ENCODE assay signal across 9 cellular contexts in the genomic region with DNA sequence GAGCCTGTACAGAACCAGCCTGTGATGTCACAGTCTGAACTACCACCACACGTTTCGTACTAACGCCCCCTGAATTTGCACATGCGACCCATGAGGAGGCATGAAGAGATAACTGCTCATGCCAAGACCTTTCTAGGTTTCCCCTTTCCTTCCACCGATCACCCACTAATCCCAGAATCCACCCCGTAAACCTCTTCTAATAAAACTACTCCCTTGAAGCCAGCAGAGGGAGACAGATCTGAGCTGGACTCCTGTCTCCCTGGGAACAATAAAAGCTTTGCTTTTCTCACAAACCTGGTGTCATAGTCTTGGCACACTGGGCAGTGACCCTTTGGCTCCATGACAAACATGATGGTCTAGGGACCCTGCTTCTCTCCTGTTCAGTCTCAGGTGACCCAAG.
DNase-seq lines count a peak whose midpoint lies in the region; ATAC-seq and TF ChIP-seq lines count a peak whose summit lies in the region.
"Had no signal": no experiment of that assay in that cellular context is flagged by ENCODE, and none has a peak within 500 bp of the region (broad histone marks: within the 10 kb centered on the region; RNA-seq: fewer than 3 reads in every experiment).

No MANE protein-coding gene starts in this region.

- peak overlapping the region in 2 of 3 donors; percentile 42 to 65 for H3K27ac Mint-ChIP-seq in CD4-positive, CD25-positive, alpha-beta regulatory T cell
- H3K27ac Mint-ChIP-seq in GM23338 (peak overlapping the region; percentile 46), glutamatergic neuron (ENCODE audit: unreplicated experiment) (peak overlapping the region; percentile 50)

- peaks cover 10 to 23% (median 17%) of the 10 kb centered on the region in 4 donors for H3K4me1 Mint-ChIP-seq in CD4-positive, CD25-positive, alpha-beta regulatory T cell
- H3K4me1 Mint-ChIP-seq in GM23338: peaks cover 16% of the 10 kb centered on the region
- H3K4me1 Mint-ChIP-seq in glutamatergic neuron (ENCODE audit: low read depth, unreplicated experiment): peaks cover 9% of the 10 kb centered on the region

- H3K4me3 ChIP-seq in CD4-positive, CD25-positive, alpha-beta regulatory T cell (ENCODE audit: low read depth, low read length): no peak overlapping the region
- no peak overlapping the region for H3K4me3 ChIP-seq in GM23338

- peaks cover 22% of the 10 kb centered on the region for H3K27me3 ChIP-seq in CD4-positive, CD25-positive, alpha-beta regulatory T cell (ENCODE audit: control insufficient read depth, insufficient read depth, low read length)
- H3K27me3 ChIP-seq in GM23338 (ENCODE audit: insufficient read depth): no peaks in the 10 kb centered on the region

- H2AFZ ChIP-seq in GM23338: no peak overlapping the region

- H3K27me3 Mint-ChIP-seq in CD4-positive, CD25-positive, alpha-beta regulatory T cell: peaks cover 49% of the 10 kb centered on the region
- H3K27me3 Mint-ChIP-seq in GM23338 (ENCODE audit: insufficient read depth, low read depth, poor library complexity) (peaks cover 14% of the 10 kb centered on the region), glutamatergic neuron (ENCODE audit: unreplicated experiment) (peaks cover 5% of the 10 kb centered on the region)

- no peak overlapping the region for H3K4me2 ChIP-seq in GM23338

- TF ChIP-seq CTCF in GM23338 (conservative IDR thresholded peaks at IDR 0.05; ENCODE audit: low read depth in 2 of 2) (peak; percentile 66 to 73), glutamatergic neuron (IDR thresholded peaks at IDR 0.05; ENCODE audit: partially characterized antibody, unreplicated experiment) (peak; percentile 36), GM20000 (IDR thresholded peaks at IDR 0.05; ENCODE audit: extremely low read depth, missing control alignments) (no peak)

- H3K4me3 Mint-ChIP-seq in CD4-positive, CD25-positive, alpha-beta regulatory T cell: peak overlapping the region in 2 of 4 donors; percentile 34 to 45
- H3K4me3 Mint-ChIP-seq in GM23338 (no peak overlapping the region), glutamatergic neuron (ENCODE audit: unreplicated experiment) (no peak overlapping the region)
- H3K4me3 Mint-ChIP-seq: nephron progenitor cell had no signal

- DNase-seq in CD4-positive, CD25-positive, alpha-beta regulatory T cell: no peak
- peak; percentile 58 for DNase-seq in GM23338 (ENCODE audit: low spot score)
- DNase-seq in glutamatergic neuron: no peak
- DNase-seq in GM20000 (ENCODE audit: low spot score): no peak
- no peak for DNase-seq in NCI-H2227 (lab: John Stamatoyannopoulos, UW; ENCODE audit: unreplicated experiment)
- no peak for DNase-seq in DMS114 treated with DMSO at 0.1 percent for 48 hours (lab: John Stamatoyannopoulos, UW; ENCODE audit: unreplicated experiment)

- H3K9me3 Mint-ChIP-seq in CD4-positive, CD25-positive, alpha-beta regulatory T cell: peaks cover 0 to 1% (median 0%) of the 10 kb centered on the region in 7 donors
- H3K9me3 Mint-ChIP-seq in GM23338: peaks cover 6% of the 10 kb centered on the region; the same call in 2 of the 3 replicates
- peaks cover 8% of the 10 kb centered on the region for H3K9me3 Mint-ChIP-seq in glutamatergic neuron (ENCODE audit: unreplicated experiment)
- H3K9me3 Mint-ChIP-seq: nephron progenitor cell had no signal

- ATAC-seq in CD4-positive, CD25-positive, alpha-beta regulatory T cell (ENCODE audit: low read depth in 2 of 2): no peak
- ATAC-seq in GM23338 (peak; percentile 12), SK-N-SH treated with all-trans-retinoic acid at 6 μM for 48 hours (peak; percentile 54; the same call in 2 of the 3 replicates), HG02973 (IDR thresholded peaks at IDR 0.05; ENCODE audit: unreplicated experiment) (no peak)

- H3K36me3 ChIP-seq in CD4-positive, CD25-positive, alpha-beta regulatory T cell (ENCODE audit: control insufficient read depth, insufficient read depth, low read length): no peaks in the 10 kb centered on the region
- no peaks in the 10 kb centered on the region for H3K36me3 ChIP-seq in GM23338 (ENCODE audit: insufficient read depth)

- no peaks in the 10 kb centered on the region for H3K79me2 ChIP-seq in GM23338 (replicated peaks; ENCODE audit: insufficient read depth)

- H3K9me3 ChIP-seq in CD4-positive, CD25-positive, alpha-beta regulatory T cell (ENCODE audit: control insufficient read depth in 2 of 2, low read length in 2 of 2): no peaks in the 10 kb centered on the region

- H3K36me3 Mint-ChIP-seq in CD4-positive, CD25-positive, alpha-beta regulatory T cell: no peaks in the 10 kb centered on the region
- H3K36me3 Mint-ChIP-seq in GM23338 (ENCODE audit: low read depth): no peaks in the 10 kb centered on the region
- no peaks in the 10 kb centered on the region for H3K36me3 Mint-ChIP-seq in glutamatergic neuron (ENCODE audit: unreplicated experiment)

- H3K27ac ChIP-seq in CD4-positive, CD25-positive, alpha-beta regulatory T cell (ENCODE audit: insufficient read depth, low read length, poor library complexity, severe bottlenecking): no peak overlapping the region
- H3K27ac ChIP-seq in GM23338 (ENCODE audit: low read depth): 0 out of 2 replicates have a peak overlapping the region, but pooled peaks have one; percentile 12

- H4K20me1 ChIP-seq in GM23338 (replicated peaks; ENCODE audit: insufficient read depth): no peaks in the 10 kb centered on the region

- H3K9me2 ChIP-seq in GM23338 (ENCODE audit: insufficient read depth): peaks cover 7% of the 10 kb centered on the region

- H3K4me1 ChIP-seq in CD4-positive, CD25-positive, alpha-beta regulatory T cell (ENCODE audit: control insufficient read depth, insufficient read depth, low read length, poor library complexity, severe bottlenecking): peaks cover 16% of the 10 kb centered on the region
- peaks cover 5% of the 10 kb centered on the region for H3K4me1 ChIP-seq in GM23338 (ENCODE audit: insufficient read depth)

- H3F3A ChIP-seq in GM23338 (replicated peaks; ENCODE audit: low read depth): peaks cover 4% of the 10 kb centered on the region; the same call in 1 of the 2 replicates

TF ChIP-seq in GM23338, 12 proteins besides CTCF, POLR2A, EP300 and RAD21 (continues in another document):
- TF ChIP-seq NANOG (IDR thresholded peaks at IDR 0.05; ENCODE audit: borderline replicate concordance): no peak
- no peak for TF ChIP-seq ZNF331 (CRISPR knock-in tag; IDR thresholded peaks at IDR 0.05; ENCODE audit: low read depth)
- TF ChIP-seq STAT1 (IDR thresholded peaks at IDR 0.05; ENCODE audit: unreplicated experiment): no peak
- no peak for TF ChIP-seq POLR2AphosphoS5 (IDR thresholded peaks at IDR 0.05; ENCODE audit: low read depth)
- no peak for TF ChIP-seq ZNF114 (CRISPR knock-in tag; IDR thresholded peaks at IDR 0.05)

TF ChIP-seq in SK-N-SH treated with all-trans-retinoic acid at 6 μM for 48 hours, 23 proteins besides CTCF, POLR2A, EP300 and RAD21:
- no peak for TF ChIP-seq CREB5 (CRISPR knock-in tag; IDR thresholded peaks at IDR 0.05; ENCODE audit: low read depth)
- no peak for TF ChIP-seq ISL1 (CRISPR knock-in tag; IDR thresholded peaks at IDR 0.05)
- TF ChIP-seq ZNF8 (CRISPR knock-in tag; IDR thresholded peaks at IDR 0.05): no peak
- TF ChIP-seq ZC3H10 (CRISPR knock-in tag; IDR thresholded peaks at IDR 0.05): no peak
- TF ChIP-seq ESRRG (CRISPR knock-in tag; IDR thresholded peaks at IDR 0.05): no peak
- no peak for TF ChIP-seq ZFP30 (CRISPR knock-in tag; IDR thresholded peaks at IDR 0.05)
- no peak for TF ChIP-seq CSDC2 (CRISPR knock-in tag; IDR thresholded peaks at IDR 0.05)
- TF ChIP-seq ZNF70 (CRISPR knock-in tag; IDR thresholded peaks at IDR 0.05): no peak
- no peak for TF ChIP-seq CSRNP3 (CRISPR knock-in tag; IDR thresholded peaks at IDR 0.05)
- TF ChIP-seq ARNTL (CRISPR knock-in tag; IDR thresholded peaks at IDR 0.05; ENCODE audit: borderline replicate concordance, low read depth): no peak

Comparison
In these comparisons a context has a peak if more than half of its experiments do, and no peak if none do; other contexts are left out.
1. ATAC-seq: peak in GM23338 (single experiment) and SK-N-SH treated with all-trans-retinoic acid at 6 μM for 48 hours (single experiment); none in CD4-positive, CD25-positive, alpha-beta regulatory T cell (0 of 2) and HG02973 (single experiment).
2. Peak in every context shown above with its lines, with median percentiles within 50 percentile points of each other: H3K27ac Mint-ChIP-seq.